In genomic region chr12:131491155-131491554, GRCh38 we compare ENCODE assay signal across 5 cellular contexts.
"Had no signal": no experiment of that assay in that cellular context is flagged by ENCODE, and none has a peak within 500 bp of the region (broad histone marks: within the 10 kb centered on the region; RNA-seq: fewer than 3 reads in every experiment).

No MANE protein-coding gene starts in this region.

- H3K9me3 Mint-ChIP-seq: IgD-negative memory B cell had no signal

- ATAC-seq: HepG2, K562 had no signal

- H3K27ac Mint-ChIP-seq: IgD-negative memory B cell had no signal

- DNase-seq: IMR-90 had no signal

- H3K4me3 ChIP-seq: K562 had no signal

- H3K27me3 Mint-ChIP-seq: IgD-negative memory B cell had no signal

- H3K27ac ChIP-seq: HL-60 had no signal

- H3K4me3 Mint-ChIP-seq: IgD-negative memory B cell had no signal

- H3K36me3 Mint-ChIP-seq: IgD-negative memory B cell had no signal
